Comparison of ENCODE assay signal across 12 cellular contexts in the genomic region with DNA sequence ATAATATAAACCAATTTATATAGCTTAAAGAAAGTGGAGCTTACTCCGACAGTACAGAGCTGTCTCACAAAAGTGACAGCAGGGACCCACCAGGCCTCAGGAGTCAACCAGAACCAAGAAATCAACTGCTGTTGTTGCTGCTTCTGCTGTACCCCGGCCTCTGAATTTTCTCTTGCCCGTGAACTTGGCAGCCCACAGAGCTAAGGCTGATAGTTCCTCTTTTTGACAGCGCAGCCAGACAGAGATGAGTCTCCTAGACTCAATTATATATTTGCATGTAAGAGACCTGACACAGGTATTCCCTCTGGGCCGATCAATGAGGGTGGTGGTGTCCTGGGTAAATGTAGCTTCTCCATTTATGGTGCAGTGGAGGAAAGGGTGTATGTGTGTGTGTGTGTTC.
DNase-seq lines count a peak whose midpoint lies in the region; ATAC-seq and TF ChIP-seq lines count a peak whose summit lies in the region.
"Had no signal": no experiment of that assay in that cellular context is flagged by ENCODE, and none has a peak within 500 bp of the region (broad histone marks: within the 10 kb centered on the region; RNA-seq: fewer than 3 reads in every experiment).

No MANE protein-coding gene starts in this region.

- no peaks in the 10 kb centered on the region for H3K79me2 ChIP-seq in OCI-LY3 (ENCODE audit: low read length)

- peak overlapping the region; percentile 72 for H3K4me2 ChIP-seq in OCI-LY3 (ENCODE audit: low read length)

- H3K36me3 ChIP-seq in OCI-LY3 (replicated peaks; ENCODE audit: low read depth, low read length), result no peaks in the 10 kb centered on the region
- H3K36me3 ChIP-seq: gastroesophageal sphincter had no signal

- peaks cover 19% of the 10 kb centered on the region; the same call in 1 of the 2 replicates for H3K27me3 ChIP-seq in OCI-LY3 (ENCODE audit: low read depth, low read length)
- H3K27me3 ChIP-seq: gastroesophageal sphincter had no signal

- 0 out of 2 replicates have a peak overlapping the region, but pooled peaks have one; percentile 22 for H3K9ac ChIP-seq in OCI-LY3 (ENCODE audit: low read length)

- peaks cover 20% of the 10 kb centered on the region for H3K4me1 Mint-ChIP-seq in HFFc6 (ENCODE audit: low read depth)

- H3K36me3 Mint-ChIP-seq in HFFc6 (ENCODE audit: low read depth), result peaks cover 3% of the 10 kb centered on the region; the same call in 1 of the 2 replicates

- H3K27ac ChIP-seq in OCI-LY3 (ENCODE audit: low read length), result peak overlapping the region; percentile 29; the same call in 1 of the 2 replicates
- H3K27ac ChIP-seq: gastroesophageal sphincter had no signal

- no peaks in the 10 kb centered on the region for H3K9me3 Mint-ChIP-seq in HFFc6

- no peaks in the 10 kb centered on the region for H4K20me1 ChIP-seq in OCI-LY3 (ENCODE audit: insufficient read depth, low read length)

- no peak overlapping the region for H3K4me3 Mint-ChIP-seq in HFFc6

- peaks cover 4% of the 10 kb centered on the region; the same call in 1 of the 2 replicates for H3K9me3 ChIP-seq in OCI-LY3 (ENCODE audit: insufficient read depth, low read length)
- H3K9me3 ChIP-seq: gastroesophageal sphincter had no signal

- peak overlapping the region; percentile 51 for H3K4me3 ChIP-seq in OCI-LY3 (ENCODE audit: low read length)
- H3K4me3 ChIP-seq: gastroesophageal sphincter had no signal

- 0 out of 2 replicates have a peak overlapping the region, but pooled peaks have one; percentile 62 for H2AFZ ChIP-seq in OCI-LY3 (ENCODE audit: low read depth, low read length)

- ATAC-seq in GM18499 (IDR thresholded peaks at IDR 0.05; ENCODE audit: insufficient read depth, unreplicated experiment) (peak; percentile 99), GM21367 (IDR thresholded peaks at IDR 0.05; ENCODE audit: unreplicated experiment) (peak; percentile 98), HG03064 (IDR thresholded peaks at IDR 0.05; ENCODE audit: low read depth, unreplicated experiment) (peak; percentile 95)
- ATAC-seq: gastroesophageal sphincter had no signal

- DNase-seq in occipital lobe (lab: John Stamatoyannopoulos, UW) (no peak), HFFc6 (no peak), HPDE6-E6E7 (ENCODE audit: extremely low spot score) (no peak), DMS 273 treated with DMSO at 0.1 percent for 48 hours (lab: John Stamatoyannopoulos, UW) (no peak)
- DNase-seq: midbrain; small intestine; stimulated activated naive CD4-positive, alpha-beta T cell treated with Interleukin-2 at 50 U/mL for 16 hours had no signal

- H3K27ac Mint-ChIP-seq in HFFc6, result no peak overlapping the region

- H3K4me1 ChIP-seq in OCI-LY3 (ENCODE audit: low read length), result peaks cover 17% of the 10 kb centered on the region
- H3K4me1 ChIP-seq: gastroesophageal sphincter had no signal

- H3K27me3 Mint-ChIP-seq in HFFc6 (ENCODE audit: insufficient read depth), result peaks cover 6% of the 10 kb centered on the region

- no peak for TF ChIP-seq CTCF in OCI-LY3 (IDR thresholded peaks at IDR 0.05; ENCODE audit: low read depth, low read length)
- no peak for TF ChIP-seq CTCF in HFFc6 (IDR thresholded peaks at IDR 0.05)
